8 cellular contexts compared by ENCODE assay signal in the genomic region with DNA sequence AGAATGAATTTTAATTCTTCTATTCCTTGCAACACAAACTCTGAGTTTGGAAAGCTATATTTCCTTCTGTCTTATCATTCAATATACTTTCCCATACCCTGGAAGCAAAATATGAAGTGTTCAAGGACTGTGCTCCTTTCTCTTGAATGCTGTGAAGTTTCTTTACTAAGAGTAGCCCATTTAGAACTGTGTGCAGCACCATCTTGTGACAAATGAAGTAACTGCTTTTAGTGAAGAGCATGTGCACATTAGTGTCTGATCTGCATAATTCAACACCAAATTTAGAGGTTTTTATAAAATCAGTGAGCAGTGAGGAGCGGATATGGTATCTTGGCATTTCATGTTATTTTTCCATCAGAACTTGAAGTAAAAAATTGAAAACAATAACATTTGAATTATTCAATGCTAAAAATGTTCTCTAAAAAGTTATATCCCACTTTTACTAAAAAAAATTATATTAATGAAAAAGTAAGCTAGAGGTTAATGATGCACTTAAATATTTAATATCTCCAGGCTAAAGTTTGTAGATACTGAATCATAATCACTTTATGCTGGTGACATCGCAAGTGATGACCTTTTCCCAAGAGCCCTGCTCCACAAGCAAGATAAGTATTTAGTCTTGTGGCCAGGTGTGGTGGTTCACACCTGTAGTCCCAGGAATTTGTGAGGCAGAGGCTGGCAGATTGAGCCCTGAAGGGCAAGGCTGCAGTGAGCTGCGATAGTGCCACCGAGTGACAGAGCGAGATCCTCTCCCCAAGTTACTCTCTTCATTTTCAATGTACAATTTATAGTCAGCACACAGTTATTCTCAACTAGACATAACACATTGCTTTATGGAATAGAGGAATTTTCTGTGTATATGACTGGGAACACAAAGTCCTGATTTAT.
DNase-seq lines count a peak whose midpoint lies in the region; ATAC-seq, FAIRE-seq and TF ChIP-seq lines count a peak whose summit lies in the region.

No MANE protein-coding gene starts in this region.

- H3K36me3 ChIP-seq in tibial artery: no peaks in the 10 kb centered on the region

- no peaks in the 10 kb centered on the region for H3K27me3 ChIP-seq in tibial artery

- TF ChIP-seq CTCF in tibial artery (IDR thresholded peaks at IDR 0.05): no peak

- H3K9me3 ChIP-seq in tibial artery: no peaks in the 10 kb centered on the region

- peak; percentile 92 for FAIRE-seq in TTC549 (lab: Jason Lieb, UNC)

- no peaks in the 10 kb centered on the region for H3K4me1 ChIP-seq in tibial artery

- no peak overlapping the region for H3K4me3 ChIP-seq in tibial artery

- intact Hi-C loops in left colon (cut with DNase I, micrococcal nuclease) (no loop called here), tibial artery (cut with DNase I; ENCODE audit: low total_unique reads) (no loop called here)

- ATAC-seq in left colon (peak; percentile 67), HG02678 (IDR thresholded peaks at IDR 0.05; ENCODE audit: unreplicated experiment) (no peak), HG03469 (IDR thresholded peaks at IDR 0.05; ENCODE audit: unreplicated experiment) (no peak)

- DNase-seq in ELR (ENCODE audit: low read depth) (peak; percentile 56), NCI-H1092 treated with DMSO at 0.1 percent for 48 hours (lab: John Stamatoyannopoulos, UW) (peak; percentile 56), left colon (no peak), tibial artery (no peak), hepatic stellate cell (ENCODE audit: low spot score) (no peak)

- H3K27ac ChIP-seq in tibial artery: no peak overlapping the region

Comparison
In these comparisons a context has a peak if more than half of its experiments do, and no peak if none do; other contexts are left out.
1. DNase-seq: peak in ELR (single experiment) and NCI-H1092 treated with DMSO at 0.1 percent for 48 hours (single experiment); none in left colon (0 of 2), tibial artery (0 of 2) and hepatic stellate cell (single experiment).